ENCODE assay signal across 18 cellular contexts in the genomic region with DNA sequence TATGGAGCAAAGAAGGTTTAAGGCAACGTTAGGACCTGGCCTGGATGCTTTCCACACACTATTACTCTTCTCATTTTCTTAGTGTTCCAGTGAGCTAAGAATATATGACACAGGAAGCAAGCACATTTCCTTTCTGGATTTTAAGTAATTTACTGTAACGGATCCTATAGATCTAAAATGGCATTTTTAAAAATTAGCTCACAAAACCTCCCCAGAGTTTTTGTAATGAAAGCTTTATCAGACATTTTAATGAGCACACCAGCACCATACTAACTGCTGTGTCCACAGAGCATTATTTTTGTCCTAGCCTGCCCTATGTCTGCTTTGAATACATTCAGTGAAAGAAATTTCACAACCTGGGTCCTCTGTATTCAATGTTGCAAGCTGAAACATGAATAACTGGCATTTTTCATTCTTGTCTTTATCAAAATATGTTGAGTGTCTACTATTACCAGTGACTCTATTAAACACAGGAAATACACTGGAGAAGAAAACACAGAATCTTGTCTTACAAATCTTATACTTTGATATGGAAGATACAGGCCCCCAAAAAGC.
A peak's percentile ranks its signal among the peaks of the same experiment; 100 is the strongest.
DNase-seq lines count a peak whose midpoint lies in the region; ATAC-seq and TF ChIP-seq lines count a peak whose summit lies in the region.
"Had no signal": no experiment of that assay in that cellular context is flagged by ENCODE, and none has a peak within 500 bp of the region (broad histone marks: within the 10 kb centered on the region; RNA-seq: fewer than 3 reads in every experiment).

No MANE protein-coding gene starts in this region.

- H3K36me3 Mint-ChIP-seq in osteocyte (ENCODE audit: unreplicated experiment): peaks cover 4% of the 10 kb centered on the region
- H3K36me3 Mint-ChIP-seq in activated T-cell treated with anti-CD3 and anti-CD28 coated beads, Interleukin-2, amount 50 U/mL, for 24 hours (ENCODE audit: low read depth): no peaks in the 10 kb centered on the region
- H3K36me3 Mint-ChIP-seq: CD8-positive, alpha-beta memory T cell had no signal

- H3K4me1 Mint-ChIP-seq in osteocyte (ENCODE audit: unreplicated experiment): peaks cover 47% of the 10 kb centered on the region
- no peaks in the 10 kb centered on the region for H3K4me1 Mint-ChIP-seq in activated T-cell treated with anti-CD3 and anti-CD28 coated beads, Interleukin-2, amount 50 U/mL, for 24 hours (ENCODE audit: low read depth)
- H3K4me1 Mint-ChIP-seq: CD8-positive, alpha-beta memory T cell had no signal

- H3K27me3 ChIP-seq in mammary epithelial cell (ENCODE audit: insufficient read depth, low read length) (no peaks in the 10 kb centered on the region), neuronal stem cell (ENCODE audit: control insufficient read depth in 3 of 3, insufficient read depth in 3 of 3, low read depth in 1 of 3, low read length in 3 of 3) (no peaks in the 10 kb centered on the region), ovary (no peaks in the 10 kb centered on the region)
- H3K27me3 ChIP-seq: BLaER1, SJSA1 had no signal

- H2AK5ac ChIP-seq in neuronal stem cell (ENCODE audit: low read depth, low read length): no peak overlapping the region

- no peaks in the 10 kb centered on the region for H3K27me3 Mint-ChIP-seq in osteocyte (ENCODE audit: unreplicated experiment)
- H3K27me3 Mint-ChIP-seq in activated T-cell treated with anti-CD3 and anti-CD28 coated beads, Interleukin-2, amount 50 U/mL, for 24 hours: no peaks in the 10 kb centered on the region
- H3K27me3 Mint-ChIP-seq: CD8-positive, alpha-beta memory T cell had no signal

- no peak overlapping the region for H4K91ac ChIP-seq in neuronal stem cell (ENCODE audit: low read depth, low read length, poor library complexity)

- no TSS peak for BruUV-seq in mammary epithelial cell (replicated peaks; lab: Mats Ljungman, UMichigan)

- no peak overlapping the region for H2BK5ac ChIP-seq in neuronal stem cell (ENCODE audit: low read length)

- no peaks in the 10 kb centered on the region for H3K36me3 ChIP-seq in mammary epithelial cell (ENCODE audit: insufficient read depth, low read length)
- no peaks in the 10 kb centered on the region for H3K36me3 ChIP-seq in neuronal stem cell (replicated peaks in 1 of 2; ENCODE audit: control insufficient read depth in 2 of 2, insufficient read depth in 2 of 2, low read length in 2 of 2)
- no peaks in the 10 kb centered on the region for H3K36me3 ChIP-seq in ovary
- H3K36me3 ChIP-seq: BLaER1, SJSA1 had no signal

- no peak for ATAC-seq in GM18520 (IDR thresholded peaks at IDR 0.05; ENCODE audit: unreplicated experiment)

- WGBS in mammary epithelial cell (ENCODE audit: low coverage, missing lambda C conversion rate): 45% methylated on average over 2 of the region's 2 CpGs
- WGBS in neuronal stem cell (ENCODE audit: extremely low coverage in 2 of 2, insufficient read length in 2 of 2, insufficient replicate concordance in 1 of 2), 2 donors: no CpG with 5 or more reads among the region's 2 CpGs
- WGBS in ovary, 3 donors: 30 to 39% (median 39%) methylated on average over 2 of the region's 2 CpGs

- H3K27ac ChIP-seq in mammary epithelial cell (ENCODE audit: insufficient read depth, low read depth, low read length): no peak overlapping the region
- no peak overlapping the region for H3K27ac ChIP-seq in neuronal stem cell (replicated peaks; ENCODE audit: low read length)
- no peak overlapping the region for H3K27ac ChIP-seq in ovary
- H3K27ac ChIP-seq: BLaER1, HL-60, SJSA1 had no signal

- H2AFZ ChIP-seq in mammary epithelial cell (ENCODE audit: low read depth, low read length) (peak overlapping the region; percentile 17), neuronal stem cell (ENCODE audit: low read length) (no peak overlapping the region)

- H3K4me3 ChIP-seq in mammary epithelial cell (replicated peaks in 1 of 3; ENCODE audit: insufficient read depth in 1 of 3, low read depth in 2 of 3, low read length in 3 of 3) (no peak overlapping the region), neuronal stem cell (ENCODE audit: low read length in 2 of 2) (no peak overlapping the region), ovary (no peak overlapping the region)
- H3K4me3 ChIP-seq: BLaER1, SJSA1 had no signal

- TF ChIP-seq EP300 in ovary (IDR thresholded peaks at IDR 0.05): no peak

- no peaks in the 10 kb centered on the region for H3K9me3 ChIP-seq in mammary epithelial cell (replicated peaks; ENCODE audit: insufficient read depth, low read length)
- H3K9me3 ChIP-seq in neuronal stem cell (replicated peaks in 1 of 2; ENCODE audit: control insufficient read depth in 2 of 2, insufficient read depth in 1 of 2, low read depth in 1 of 2, low read length in 2 of 2): peaks cover 0 to 1% of the 10 kb centered on the region in 2 donors
- H3K9me3 ChIP-seq in ovary: no peaks in the 10 kb centered on the region
- H3K9me3 ChIP-seq: SJSA1 had no signal

- H3K4me3 Mint-ChIP-seq in osteocyte (ENCODE audit: unreplicated experiment): no peak overlapping the region
- no peak overlapping the region for H3K4me3 Mint-ChIP-seq in activated T-cell treated with anti-CD3 and anti-CD28 coated beads, Interleukin-2, amount 50 U/mL, for 24 hours
- H3K4me3 Mint-ChIP-seq: CD8-positive, alpha-beta memory T cell had no signal

- H3K9ac ChIP-seq in mammary epithelial cell (ENCODE audit: insufficient read depth, low read length): no peak overlapping the region
- H3K9ac ChIP-seq in neuronal stem cell (ENCODE audit: low read depth, low read length, poor library complexity): no peak overlapping the region
- H3K9ac ChIP-seq: BLaER1 had no signal

- H3K79me1 ChIP-seq in neuronal stem cell (ENCODE audit: low read depth, low read length): no peaks in the 10 kb centered on the region

- no peaks in the 10 kb centered on the region for H3K79me2 ChIP-seq in mammary epithelial cell (ENCODE audit: insufficient read depth, low read length)

- H3K14ac ChIP-seq in neuronal stem cell (ENCODE audit: low read length): no peak overlapping the region

- TF ChIP-seq CTCF in mammary epithelial cell (conservative IDR thresholded peaks at IDR 0.05 in 1 of 2, IDR thresholded peaks at IDR 0.05 in 1 of 2; ENCODE audit: extremely low read depth in 1 of 2, insufficient read depth in 1 of 2, low read depth in 1 of 2, low read length in 2 of 2) (no peak), osteocyte (IDR thresholded peaks at IDR 0.05) (no peak), ovary (IDR thresholded peaks at IDR 0.05) (no peak)

- TF ChIP-seq POLR2A in ovary (IDR thresholded peaks at IDR 0.05): no peak

- H3K23ac ChIP-seq in neuronal stem cell (ENCODE audit: low read depth, low read length, poor library complexity): no peak overlapping the region

- no peaks in the 10 kb centered on the region for H4K20me1 ChIP-seq in mammary epithelial cell (ENCODE audit: insufficient read depth, low read length)
- H4K20me1 ChIP-seq: BLaER1 had no signal

- CTCF ChIA-PET in mammary epithelial cell (lab: Charles Lee; ENCODE audit: low non-redundant PET): no interaction called here

- H4K8ac ChIP-seq in neuronal stem cell (ENCODE audit: low read depth, low read length): no peak overlapping the region

- dilution Hi-C loops in mammary epithelial cell (cut with HindIII; ENCODE audit: low sequenced_read_pairs): no loop called here

- H2BK120ac ChIP-seq in neuronal stem cell (ENCODE audit: low read depth, low read length): no peak overlapping the region

- H3K4ac ChIP-seq in neuronal stem cell (ENCODE audit: low read length): no peak overlapping the region

- no peak overlapping the region for H2BK15ac ChIP-seq in neuronal stem cell (ENCODE audit: low read length)

- H3K18ac ChIP-seq in neuronal stem cell (ENCODE audit: low read length): no peak overlapping the region

- H3K9me3 Mint-ChIP-seq in osteocyte (ENCODE audit: unreplicated experiment): peaks cover 14% of the 10 kb centered on the region
- peaks cover 9% of the 10 kb centered on the region for H3K9me3 Mint-ChIP-seq in activated T-cell treated with anti-CD3 and anti-CD28 coated beads, Interleukin-2, amount 50 U/mL, for 24 hours

- H2BK12ac ChIP-seq in neuronal stem cell (ENCODE audit: low read length): no peak overlapping the region

- H3K4me2 ChIP-seq in mammary epithelial cell (ENCODE audit: insufficient read depth, low read depth, low read length): peak overlapping the region; percentile 43
- H3K4me2 ChIP-seq in neuronal stem cell (ENCODE audit: insufficient read depth, low read length, poor library complexity, severe bottlenecking): no peak overlapping the region
- H3K4me2 ChIP-seq: BLaER1 had no signal

- H3K4me1 ChIP-seq in mammary epithelial cell (ENCODE audit: insufficient read depth, low read length) (peaks cover 24% of the 10 kb centered on the region), neuronal stem cell (ENCODE audit: control insufficient read depth in 2 of 2, insufficient read depth in 1 of 2, low read depth in 1 of 2, low read length in 2 of 2) (no peaks in the 10 kb centered on the region), ovary (ENCODE audit: insufficient read depth) (no peaks in the 10 kb centered on the region)
- H3K4me1 ChIP-seq: BLaER1 had no signal

- in situ Hi-C loops in mammary epithelial cell (cut with MboI; ENCODE audit: low sequenced_read_pairs in 2 of 2): no loop called here

- DNase-seq in NCI-H226 (peak; percentile 39), mammary epithelial cell (peak; percentile 60), fibroblast of peridontal ligament (ENCODE audit: extremely low read depth) (peak; percentile 9), osteocyte (ENCODE audit: extremely low spot score, unreplicated experiment) (no peak), neuronal stem cell (ENCODE audit: low spot score) (no peak), ovary (no peak)
- DNase-seq in activated T-cell treated with anti-CD3 and anti-CD28 coated beads, Interleukin-2, amount 50 U/mL, for 24 hours: no peak
- DNase-seq: CD8-positive, alpha-beta memory T cell; DMS 273 treated with DMSO at 0.1 percent for 48 hours; KBM-7; NCI-H1105; NCI-H187; NCI-H2171; NCI-H510A had no signal

- H3K27ac Mint-ChIP-seq in osteocyte (ENCODE audit: unreplicated experiment): peak overlapping the region; percentile 69
- no peak overlapping the region for H3K27ac Mint-ChIP-seq in activated T-cell treated with anti-CD3 and anti-CD28 coated beads, Interleukin-2, amount 50 U/mL, for 24 hours
- H3K27ac Mint-ChIP-seq: CD8-positive, alpha-beta memory T cell had no signal

- intact Hi-C loops in mammary epithelial cell (cut with micrococcal nuclease): no loop called here
- intact Hi-C loops in ovary (cut with DNase I): loop anchor here in 1 of 4 donors (2.0 kb wide), 1 partner anchor 31 kb away; no protein-coding TSS in a partner anchor

Comparison
In these comparisons a context has a peak if more than half of its experiments do, and no peak if none do; other contexts are left out.
1. DNase-seq: peak in NCI-H226 (single experiment), mammary epithelial cell (single experiment) and fibroblast of peridontal ligament (single experiment); none in osteocyte (single experiment), neuronal stem cell (single experiment), ovary (0 of 5) and activated T-cell treated with anti-CD3 and anti-CD28 coated beads, Interleukin-2, amount 50 U/mL, for 24 hours (single experiment).